10 cellular contexts compared by ENCODE assay signal in genomic region chr6:106546322-106547052, GRCh38.
DNase-seq lines count a peak whose midpoint lies in the region; ATAC-seq and TF ChIP-seq lines count a peak whose summit lies in the region.
"Had no signal": no experiment of that assay in that cellular context is flagged by ENCODE, and none has a peak within 500 bp of the region (broad histone marks: within the 10 kb centered on the region; RNA-seq: fewer than 3 reads in every experiment).

No MANE protein-coding gene starts in this region.

- TF ChIP-seq CTCF in left lung (IDR thresholded peaks at IDR 0.05): no peak

- DNase-seq in AG08395 (ENCODE audit: low spot score) (peak; percentile 78), left lung (no peak), erythroblast (lab: John Stamatoyannopoulos, UW) (no peak), HUDEP-2 (lab: John Stamatoyannopoulos, UW; ENCODE audit: unreplicated experiment in 76 of 76) (no peak)
- no peak for DNase-seq in activated T-helper 2 cell treated with anti-CD3 and anti-CD28 coated beads, Interferon-gamma antibody, Interleukin-2, Interleukin-4, amounts not matched to agents 10 μg/mL and 5 μg/mL and 100 μg/mL, durations not matched to agents 14 hours and 24 hours and 36 hours (ENCODE audit: low spot score)
- DNase-seq: activated CD4-positive, CD25-positive, alpha-beta regulatory T cell; right lobe of liver had no signal

- peaks cover 87% of the 10 kb centered on the region for H3K36me3 Mint-ChIP-seq in activated T-helper 2 cell treated with anti-CD3 and anti-CD28 coated beads, Interferon-gamma antibody, Interleukin-2, Interleukin-4, amounts not matched to agents 10 μg/mL and 5 μg/mL and 100 μg/mL, durations not matched to agents 14 hours and 24 hours and 36 hours (ENCODE audit: low read depth)

- peaks cover 0 to 33% of the 10 kb centered on the region in 2 donors for H3K36me3 ChIP-seq in left lung
- H3K36me3 ChIP-seq: right lobe of liver had no signal

- peak; percentile 31 for ATAC-seq in HG02678 (IDR thresholded peaks at IDR 0.05; ENCODE audit: unreplicated experiment)
- ATAC-seq in left lung: peak; percentile 74
- no peak for ATAC-seq in HG03280 (IDR thresholded peaks at IDR 0.05; ENCODE audit: unreplicated experiment)
- ATAC-seq in HG02870 (IDR thresholded peaks at IDR 0.05; ENCODE audit: unreplicated experiment): no peak

- no peak for TF ChIP-seq POLR2A in erythroblast (IDR thresholded peaks at IDR 0.05; ENCODE audit: low read length)

- no peaks in the 10 kb centered on the region for H3K27me3 ChIP-seq in left lung
- H3K27me3 ChIP-seq: right lobe of liver had no signal

- peak overlapping the region; percentile 77 for H3K27ac Mint-ChIP-seq in activated T-helper 2 cell treated with anti-CD3 and anti-CD28 coated beads, Interferon-gamma antibody, Interleukin-2, Interleukin-4, amounts not matched to agents 10 μg/mL and 5 μg/mL and 100 μg/mL, durations not matched to agents 14 hours and 24 hours and 36 hours

- no peak overlapping the region for H3K4me3 Mint-ChIP-seq in activated T-helper 2 cell treated with anti-CD3 and anti-CD28 coated beads, Interferon-gamma antibody, Interleukin-2, Interleukin-4, amounts not matched to agents 10 μg/mL and 5 μg/mL and 100 μg/mL, durations not matched to agents 14 hours and 24 hours and 36 hours (ENCODE audit: low read depth)

- intact Hi-C loops in activated T-helper 2 cell treated with anti-CD3 and anti-CD28 coated beads, Interferon-gamma antibody, Interleukin-2, Interleukin-4, amounts not matched to agents 10 μg/mL and 5 μg/mL and 100 μg/mL, durations not matched to agents 14 hours and 24 hours and 36 hours (cut with micrococcal nuclease): loop anchor here (2.0 kb wide), 1 partner anchor 26 kb away; no protein-coding TSS in a partner anchor
- intact Hi-C loops in left lung (cut with DNase I): no loop called here

- H3K9me3 ChIP-seq in left lung: no peaks in the 10 kb centered on the region
- H3K9me3 ChIP-seq: right lobe of liver had no signal

- peaks cover 11 to 53% of the 10 kb centered on the region in 2 donors for H3K4me1 ChIP-seq in left lung

- H3K4me1 Mint-ChIP-seq in activated T-helper 2 cell treated with anti-CD3 and anti-CD28 coated beads, Interferon-gamma antibody, Interleukin-2, Interleukin-4, amounts not matched to agents 10 μg/mL and 5 μg/mL and 100 μg/mL, durations not matched to agents 14 hours and 24 hours and 36 hours (ENCODE audit: low read depth): peaks cover 31% of the 10 kb centered on the region

- H3K27ac ChIP-seq in left lung: peak overlapping the region; percentile 57 to 90
- H3K27ac ChIP-seq: right lobe of liver had no signal

- no peaks in the 10 kb centered on the region for H3K27me3 Mint-ChIP-seq in activated T-helper 2 cell treated with anti-CD3 and anti-CD28 coated beads, Interferon-gamma antibody, Interleukin-2, Interleukin-4, amounts not matched to agents 10 μg/mL and 5 μg/mL and 100 μg/mL, durations not matched to agents 14 hours and 24 hours and 36 hours (ENCODE audit: low read depth)

- peaks cover 4% of the 10 kb centered on the region for H3K9me3 Mint-ChIP-seq in activated T-helper 2 cell treated with anti-CD3 and anti-CD28 coated beads, Interferon-gamma antibody, Interleukin-2, Interleukin-4, amounts not matched to agents 10 μg/mL and 5 μg/mL and 100 μg/mL, durations not matched to agents 14 hours and 24 hours and 36 hours

- no peak overlapping the region for H3K4me3 ChIP-seq in left lung
- H3K4me3 ChIP-seq: right lobe of liver had no signal

Comparison
In these comparisons a context has a peak if more than half of its experiments do, and no peak if none do; other contexts are left out.
1. ATAC-seq: peak in HG02678 (single experiment) and left lung (single experiment); none in HG03280 (single experiment) and HG02870 (single experiment).